Comparison of ENCODE assay signal across 1 cellular context in genomic region chr15:55407949-55408766, GRCh38.
TF ChIP-seq lines count a peak whose summit lies in the region.

CCPG1 (minus strand) TSS chr15:55408359; CDS start chr15:55389424, 18,935 bp downstream.
PIERCE2 (plus strand) TSS chr15:55408495; CDS start chr15:55408769, 274 bp downstream.

TF ChIP-seq in K562, 482 proteins besides CTCF, POLR2A, EP300 and RAD21 (continued from another document and continues in another):
- TF ChIP-seq ZNF717 (CRISPR knock-in tag; IDR thresholded peaks at IDR 0.05) (no peak), DACH1 (IDR thresholded peaks at IDR 0.05; ENCODE audit: partially characterized antibody) (no peak), BRF2 (IDR thresholded peaks at IDR 0.05; ENCODE audit: borderline replicate concordance, insufficient read depth, insufficient read length) (no peak), PHF21A (IDR thresholded peaks at IDR 0.05; ENCODE audit: borderline replicate concordance, low read depth) (peak; percentile 79; the same call in 1 of the 2 replicates), THRA (IDR thresholded peaks at IDR 0.05) (no peak), FOXA1 (IDR thresholded peaks at IDR 0.05; ENCODE audit: borderline replicate concordance) (no peak), ZNF23 (CRISPR knock-in tag; IDR thresholded peaks at IDR 0.05) (no peak), DPF2 (IDR thresholded peaks at IDR 0.05) (no peak), ZNF384 (IDR thresholded peaks at IDR 0.05; ENCODE audit: low read depth, low read length) (no peak; the same call in none of the 2 replicates), E2F4 (CRISPR knock-in tag; IDR thresholded peaks at IDR 0.05; ENCODE audit: low read depth) (no peak), ZNF764 (CRISPR knock-in tag; IDR thresholded peaks at IDR 0.05; ENCODE audit: low read depth) (no peak), RFX5 (IDR thresholded peaks at IDR 0.05; ENCODE audit: low read depth, low read length) (no peak), FOXK1 (CRISPR knock-in tag; IDR thresholded peaks at IDR 0.05; ENCODE audit: borderline replicate concordance) (no peak), ZNF436 (CRISPR knock-in tag; IDR thresholded peaks at IDR 0.05) (no peak), HES1 (IDR thresholded peaks at IDR 0.05; ENCODE audit: low read depth) (no peak), FOXP1 (CRISPR knock-in tag; IDR thresholded peaks at IDR 0.05) (peak; percentile 91), ZNF197 (CRISPR knock-in tag; IDR thresholded peaks at IDR 0.05; ENCODE audit: low read depth) (peak; percentile 82), MAX (CRISPR knock-in tag; IDR thresholded peaks at IDR 0.05) (peak; percentile 86), MNT (conservative IDR thresholded peaks at IDR 0.05) (peak; percentile 86 to 96), RBM17 (IDR thresholded peaks at IDR 0.05; ENCODE audit: borderline replicate concordance, low read depth, low read length) (no peak), CCAR2 (IDR thresholded peaks at IDR 0.05; ENCODE audit: low read depth, low read length) (no peak), NCOA4 (IDR thresholded peaks at IDR 0.05; ENCODE audit: partially characterized antibody) (no peak), ELF1 (tag; IDR thresholded peaks at IDR 0.05) (peak; percentile 65; the same call in 1 of the 2 replicates), PTRF (tag; IDR thresholded peaks at IDR 0.05) (no peak), ZNF133 (CRISPR knock-in tag; IDR thresholded peaks at IDR 0.05) (no peak), ZNF511 (CRISPR knock-in tag; IDR thresholded peaks at IDR 0.05) (no peak), XRCC4 (IDR thresholded peaks at IDR 0.05; ENCODE audit: extremely low read depth, insufficient read depth, insufficient read length) (no peak), ZSCAN32 (CRISPR knock-in tag; IDR thresholded peaks at IDR 0.05) (no peak), ATF2 (CRISPR knock-in tag; IDR thresholded peaks at IDR 0.05) (no peak), ZBTB7A (IDR thresholded peaks at IDR 0.05; ENCODE audit: borderline replicate concordance, control insufficient read depth, low read depth, low read length) (peak; percentile 83), BRD9 (IDR thresholded peaks at IDR 0.05; ENCODE audit: low read depth, partially characterized antibody) (no peak), MCM3 (IDR thresholded peaks at IDR 0.05) (no peak), HIVEP1 (CRISPR knock-in tag; IDR thresholded peaks at IDR 0.05) (no peak), HDAC2 (IDR thresholded peaks at IDR 0.05) (peak; percentile 70), HMG20A (CRISPR knock-in tag; conservative IDR thresholded peaks at IDR 0.05) (no peak), ZNF24 (IDR thresholded peaks at IDR 0.05) (no peak), ZNF282 (CRISPR knock-in tag; IDR thresholded peaks at IDR 0.05) (no peak), THAP7 (CRISPR knock-in tag; IDR thresholded peaks at IDR 0.05) (0 out of 2 replicates have a peak, but pooled peaks have one; percentile 59), ZNF583 (CRISPR knock-in tag; IDR thresholded peaks at IDR 0.05) (no peak), ZNF324 (CRISPR knock-in tag; IDR thresholded peaks at IDR 0.05) (no peak), CBX3 (IDR thresholded peaks at IDR 0.05; ENCODE audit: borderline replicate concordance in 1 of 2, low read length in 2 of 2) (peak in 1 of 2 experiments; percentile 13; a peak in 1 of 3 replicates), ZNF12 (CRISPR knock-in tag; IDR thresholded peaks at IDR 0.05) (no peak), TBP (optimal IDR thresholded peaks at IDR 0.05; ENCODE audit: low read depth, low read length) (peak; percentile 80), CTCFL (IDR thresholded peaks at IDR 0.05; ENCODE audit: borderline replicate concordance, insufficient read depth, low read depth, low read length, poor library complexity, severe bottlenecking) (no peak), NONO (IDR thresholded peaks at IDR 0.05; ENCODE audit: low read depth in 2 of 2, low read length in 1 of 2) (peak; percentile 39 to 54; a peak in 1 of 4 replicates), HNRNPUL1 (IDR thresholded peaks at IDR 0.05; ENCODE audit: low read length) (no peak), KAT2B (IDR thresholded peaks at IDR 0.05; ENCODE audit: low read depth, low read length) (no peak), NFRKB (IDR thresholded peaks at IDR 0.05; ENCODE audit: low read depth) (no peak), IRF9 (tag; IDR thresholded peaks at IDR 0.05) (no peak), TARDBP (IDR thresholded peaks at IDR 0.05) (0 out of 2 replicates have a peak, but pooled peaks have one; percentile 33), ZNF780A (CRISPR knock-in tag; IDR thresholded peaks at IDR 0.05) (no peak), HOXB6 (CRISPR knock-in tag; IDR thresholded peaks at IDR 0.05; ENCODE audit: borderline replicate concordance) (no peak), ETS2 (tag; IDR thresholded peaks at IDR 0.05; ENCODE audit: borderline replicate concordance, poor library complexity, severe bottlenecking) (no peak), ZNF584 (CRISPR knock-in tag; IDR thresholded peaks at IDR 0.05; ENCODE audit: low read depth) (no peak), ZNF449 (CRISPR knock-in tag; IDR thresholded peaks at IDR 0.05) (no peak), RB1 (IDR thresholded peaks at IDR 0.05; ENCODE audit: low read depth) (peak; percentile 63), RBM25 (IDR thresholded peaks at IDR 0.05; ENCODE audit: low read depth, low read length, severe bottlenecking) (peak; percentile 67), NFE2L1 (tag; IDR thresholded peaks at IDR 0.05; ENCODE audit: borderline replicate concordance, low read depth) (no peak), TBL1XR1 (IDR thresholded peaks at IDR 0.05; ENCODE audit: low read length in 2 of 2) (peak in 1 of 2 experiments; percentile 15; a peak in 1 of 4 replicates), ZC3H8 (IDR thresholded peaks at IDR 0.05) (no peak), ZFP30 (CRISPR knock-in tag; IDR thresholded peaks at IDR 0.05; ENCODE audit: borderline replicate concordance) (no peak)
